ENCODE assay signal across 24 cellular contexts in the genomic region with DNA sequence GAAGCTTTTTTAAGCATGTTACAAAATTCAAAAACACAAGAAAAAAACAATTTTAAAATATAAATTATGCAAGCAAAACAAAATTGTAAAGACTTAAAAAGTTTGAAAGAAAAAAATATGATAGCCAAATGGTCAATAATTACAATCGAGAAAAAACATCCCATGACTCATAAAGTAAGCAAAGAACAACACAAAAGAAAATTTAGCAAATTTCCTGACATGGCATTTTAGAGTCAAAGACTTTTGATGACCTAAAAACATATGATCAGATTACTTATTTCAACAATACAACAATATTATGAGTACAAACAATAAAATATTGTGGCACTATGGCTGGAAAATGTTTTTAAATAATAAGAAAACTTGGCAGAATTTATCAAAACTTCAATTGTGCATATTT.
"Had no signal": no experiment of that assay in that cellular context is flagged by ENCODE, and none has a peak within 500 bp of the region (broad histone marks: within the 10 kb centered on the region; RNA-seq: fewer than 3 reads in every experiment).

No MANE protein-coding gene starts in this region.

- H3K4me1 ChIP-seq: ascending aorta, heart left ventricle, spleen, suprapubic skin, tibial artery, upper lobe of right lung had no signal

- ATAC-seq: heart left ventricle, left colon, T-cell, upper lobe of right lung had no signal

- H3K36me3 ChIP-seq: ascending aorta, heart left ventricle, neutrophil, spleen, suprapubic skin, tibial artery, upper lobe of right lung had no signal

- H3K27me3 ChIP-seq: ascending aorta, heart left ventricle, neutrophil, spleen, suprapubic skin, tibial artery, upper lobe of right lung had no signal

- DNase-seq: activated CD4-positive, alpha-beta T cell treated with anti-CD3 and anti-CD28 coated beads for 48 hours; activated CD4-positive, alpha-beta T cell treated with anti-CD3 and anti-CD28 coated beads, Interleukin-2, amount 50 U/mL, for 48 hours; activated CD8-positive, alpha-beta memory T cell treated with anti-CD3 and anti-CD28 coated beads, Interleukin-2, amount 50 U/mL, for 4 hours; activated gamma-delta T cell; activated naive CD4-positive, alpha-beta T cell treated with anti-CD3 and anti-CD28 coated beads, Interleukin-2, amount 10 ng/mL, durations not matched to agents 7 days and 5 days; activated naive CD8-positive, alpha-beta T cell treated with anti-CD3 and anti-CD28 coated beads, Interleukin-2, amount 10 ng/mL, durations not matched to agents 7 days and 5 days; activated T-cell treated with anti-CD3 and anti-CD28 coated beads, Interleukin-2, amount 50 U/mL, for 1 hour; caudate nucleus; effector CD8-positive, alpha-beta T cell; heart left ventricle; hypothalamus; immature natural killer cell; kidney; left colon; naive B cell; nephron progenitor cell; spleen; stimulated activated naive CD4-positive, alpha-beta T cell; T-cell; tibial artery; upper lobe of right lung had no signal

- H3K4me3 ChIP-seq: ascending aorta, heart left ventricle, spleen, suprapubic skin, tibial artery, upper lobe of right lung had no signal

- H3K27ac ChIP-seq: ascending aorta, heart left ventricle, neutrophil, spleen, suprapubic skin, tibial artery, upper lobe of right lung had no signal

- H3K9me3 ChIP-seq: ascending aorta, heart left ventricle, neutrophil, spleen, suprapubic skin, tibial artery, upper lobe of right lung had no signal
